In the genomic region with DNA sequence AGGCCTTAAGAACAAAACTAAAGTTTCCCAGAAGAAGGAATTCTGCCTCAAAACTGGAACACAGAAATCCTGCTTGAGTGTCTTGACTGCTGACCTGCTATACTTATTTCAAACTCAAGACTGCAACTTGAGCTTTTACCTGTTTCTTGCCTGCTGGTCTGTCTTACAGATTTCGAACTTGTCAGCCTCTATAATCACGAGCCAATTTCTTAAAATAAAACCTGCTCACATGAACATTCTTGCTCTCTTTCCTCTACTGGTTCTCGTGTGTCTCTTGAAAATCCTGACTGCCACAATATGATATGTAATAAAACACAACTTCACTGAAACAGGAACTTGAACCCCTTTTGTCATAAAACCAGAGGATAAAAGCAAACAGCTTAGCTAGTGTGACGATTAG, we compare ENCODE assay signal across 38 cellular contexts. TPM values are rescaled to one million over a fixed set of nuclear protein-coding genes. Genes with fewer than 3 reads are reported as not detected.
"Had no signal": no experiment of that assay in that cellular context is flagged by ENCODE, and none has a peak within 500 bp of the region (broad histone marks: within the 10 kb centered on the region; RNA-seq: fewer than 3 reads in every experiment).

No MANE protein-coding gene starts in this region.

- H3K9me3 Mint-ChIP-seq: activated CD4-positive, alpha-beta memory T cell treated with anti-CD3 and anti-CD28 coated beads, Interleukin-2, amount 10 ng/mL, durations not matched to agents 7 days and 5 days; activated naive CD4-positive, alpha-beta T cell treated with anti-CD3 and anti-CD28 coated beads, Interleukin-2, amount 50 U/mL, for 24 hours; activated naive CD8-positive, alpha-beta T cell treated with anti-CD3 and anti-CD28 coated beads, Interleukin-2, amount 10 ng/mL, durations not matched to agents 7 days and 5 days; activated T-helper 2 cell treated with anti-CD3 and anti-CD28 coated beads, Interferon-gamma antibody, Interleukin-2, Interleukin-4, amounts not matched to agents 10 μg/mL and 5 μg/mL and 100 μg/mL, durations not matched to agents 14 hours and 24 hours and 36 hours; central memory CD8-positive, alpha-beta T cell; WTC11 had no signal

- DNase-seq: activated CD4-positive, alpha-beta memory T cell treated with anti-CD3 and anti-CD28 coated beads, Interleukin-2, amount 10 ng/mL, durations not matched to agents 7 days and 5 days; activated CD4-positive, alpha-beta T cell treated with anti-CD3 and anti-CD28 coated beads for 36 hours; activated CD4-positive, alpha-beta T cell treated with anti-CD3 and anti-CD28 coated beads, Interleukin-2, amount 50 U/mL, for 1 hour; activated CD8-positive, alpha-beta memory T cell treated with anti-CD3 and anti-CD28 coated beads for 24 hours; activated CD8-positive, alpha-beta memory T cell treated with anti-CD3 and anti-CD28 coated beads, Interleukin-2, amount 10 ng/mL, durations not matched to agents 7 days and 5 days; activated CD8-positive, alpha-beta memory T cell treated with anti-CD3 and anti-CD28 coated beads, Interleukin-2, amount 50 U/mL, for 48 hours; activated gamma-delta T cell; activated naive CD4-positive, alpha-beta T cell treated with Interleukin-2 at 50 U/mL for 16 hours; activated naive CD8-positive, alpha-beta T cell treated with anti-CD3 and anti-CD28 coated beads, Interleukin-2, amount 10 ng/mL, durations not matched to agents 7 days and 5 days; amygdala; Kasumi-1; KG1; MG63; NCI-H1048; NCI-H1105 treated with DMSO at 0.1 percent for 48 hours; NCI-H1436; NCI-H1694 treated with DMSO at 0.1 percent for 48 hours; NCI-H2029; NCI-H510A; NCI-H526; NCI-H748 treated with DMSO at 0.1 percent for 48 hours; NK-92 treated with Interleukin-12 subunit alpha and Interleukin-12 subunit beta, amount 100 ng/mL, for 24 hours; SHP77; SJCRH30; T1000 had no signal

- H3K27me3 ChIP-seq: ascending aorta, cardiac muscle cell, MG63, SJCRH30 had no signal

- H3K27me3 Mint-ChIP-seq: activated CD4-positive, alpha-beta memory T cell treated with anti-CD3 and anti-CD28 coated beads, Interleukin-2, amount 10 ng/mL, durations not matched to agents 7 days and 5 days; activated CD4-positive, alpha-beta T cell treated with anti-CD3 and anti-CD28 coated beads for 36 hours; activated CD8-positive, alpha-beta memory T cell treated with anti-CD3 and anti-CD28 coated beads, Interleukin-2, amount 10 ng/mL, durations not matched to agents 7 days and 5 days; activated naive CD4-positive, alpha-beta T cell treated with anti-CD3 and anti-CD28 coated beads, Interleukin-2, amount 50 U/mL, for 24 hours; activated naive CD8-positive, alpha-beta T cell treated with anti-CD3 and anti-CD28 coated beads, Interleukin-2, amount 10 ng/mL, durations not matched to agents 7 days and 5 days; central memory CD8-positive, alpha-beta T cell had no signal

- H3K27ac Mint-ChIP-seq: activated CD4-positive, alpha-beta memory T cell treated with anti-CD3 and anti-CD28 coated beads, Interleukin-2, amount 10 ng/mL, durations not matched to agents 7 days and 5 days; activated CD4-positive, alpha-beta T cell treated with anti-CD3 and anti-CD28 coated beads for 36 hours; activated CD8-positive, alpha-beta memory T cell treated with anti-CD3 and anti-CD28 coated beads, Interleukin-2, amount 10 ng/mL, durations not matched to agents 7 days and 5 days; activated naive CD4-positive, alpha-beta T cell treated with anti-CD3 and anti-CD28 coated beads, Interleukin-2, amount 50 U/mL, for 24 hours; activated naive CD8-positive, alpha-beta T cell treated with anti-CD3 and anti-CD28 coated beads, Interleukin-2, amount 10 ng/mL, durations not matched to agents 7 days and 5 days; activated T-helper 2 cell treated with anti-CD3 and anti-CD28 coated beads, Interferon-gamma antibody, Interleukin-2, Interleukin-4, amounts not matched to agents 10 μg/mL and 5 μg/mL and 100 μg/mL, durations not matched to agents 14 hours and 24 hours and 36 hours; WTC11 had no signal

- H3K4me3 ChIP-seq: ascending aorta, cardiac muscle cell, MG63, SJCRH30, SK-N-MC had no signal

- H3K4me3 Mint-ChIP-seq: activated CD4-positive, alpha-beta memory T cell treated with anti-CD3 and anti-CD28 coated beads, Interleukin-2, amount 10 ng/mL, durations not matched to agents 7 days and 5 days; activated CD4-positive, alpha-beta T cell treated with anti-CD3 and anti-CD28 coated beads for 36 hours; activated CD8-positive, alpha-beta memory T cell treated with anti-CD3 and anti-CD28 coated beads, Interleukin-2, amount 10 ng/mL, durations not matched to agents 7 days and 5 days; activated naive CD4-positive, alpha-beta T cell treated with anti-CD3 and anti-CD28 coated beads, Interleukin-2, amount 50 U/mL, for 24 hours; activated naive CD8-positive, alpha-beta T cell treated with anti-CD3 and anti-CD28 coated beads, Interleukin-2, amount 10 ng/mL, durations not matched to agents 7 days and 5 days; central memory CD8-positive, alpha-beta T cell; WTC11 had no signal

- H3K9me3 ChIP-seq: ascending aorta, MG63, SJCRH30 had no signal

- H3K4me1 Mint-ChIP-seq: activated CD4-positive, alpha-beta memory T cell treated with anti-CD3 and anti-CD28 coated beads, Interleukin-2, amount 10 ng/mL, durations not matched to agents 7 days and 5 days; activated CD8-positive, alpha-beta memory T cell treated with anti-CD3 and anti-CD28 coated beads, Interleukin-2, amount 10 ng/mL, durations not matched to agents 7 days and 5 days; activated naive CD4-positive, alpha-beta T cell treated with anti-CD3 and anti-CD28 coated beads, Interleukin-2, amount 50 U/mL, for 24 hours; activated naive CD8-positive, alpha-beta T cell treated with anti-CD3 and anti-CD28 coated beads, Interleukin-2, amount 10 ng/mL, durations not matched to agents 7 days and 5 days; WTC11 had no signal

- H3K27ac ChIP-seq: ascending aorta, cardiac muscle cell, SJCRH30, SK-N-MC had no signal

- ATAC-seq: activated CD4-positive, alpha-beta T cell treated with anti-CD3 and anti-CD28 coated beads for 36 hours; activated CD4-positive, CD25-positive, alpha-beta regulatory T cell treated with anti-CD3 and anti-CD28 coated beads, Interleukin-2, amount 50 U/mL, for 24 hours; activated CD8-positive, alpha-beta memory T cell treated with anti-CD3 and anti-CD28 coated beads, Interleukin-2, amount 10 ng/mL, durations not matched to agents 7 days and 5 days; WTC11 had no signal

- H3K4me1 ChIP-seq: ascending aorta, SJCRH30 had no signal

RNA-seq across cellular contexts. Expression of a gene that starts 58.8 kb away (rescaled TPM):
- total RNA-seq: activated CD4-positive, alpha-beta memory T cell treated with anti-CD3 and anti-CD28 coated beads, Interleukin-2, amount 10 ng/mL, durations not matched to agents 7 days and 5 days; activated CD4-positive, alpha-beta T cell treated with anti-CD3 and anti-CD28 coated beads for 36 hours; activated CD8-positive, alpha-beta memory T cell treated with anti-CD3 and anti-CD28 coated beads, Interleukin-2, amount 10 ng/mL, durations not matched to agents 7 days and 5 days; activated naive CD8-positive, alpha-beta T cell treated with anti-CD3 and anti-CD28 coated beads, Interleukin-2, amount 10 ng/mL, durations not matched to agents 7 days and 5 days; activated T-helper 2 cell treated with anti-CD3 and anti-CD28 coated beads, Interferon-gamma antibody, Interleukin-2, Interleukin-4, amounts not matched to agents 10 μg/mL and 5 μg/mL and 100 μg/mL, durations not matched to agents 14 hours and 24 hours and 36 hours; ascending aorta; cardiac muscle cell; chondrocyte; OCI-LY7; SJCRH30; T-helper 1 cell treated with Interleukin-12 subunit alpha and Interleukin-12 subunit beta and Interleukin-4 antibody, amounts not matched to agents 30 ng/mL and 1 ng/mL, for 36 hours; T-helper 2 cell treated with Interferon-gamma antibody and Interleukin-4, amounts not matched to agents 100 ng/mL and 5 ng/mL, for 36 hours; WTC11 had no signal
- polyA plus RNA-seq: adipose tissue, cardiac muscle cell had no signal
